In the genomic region with DNA sequence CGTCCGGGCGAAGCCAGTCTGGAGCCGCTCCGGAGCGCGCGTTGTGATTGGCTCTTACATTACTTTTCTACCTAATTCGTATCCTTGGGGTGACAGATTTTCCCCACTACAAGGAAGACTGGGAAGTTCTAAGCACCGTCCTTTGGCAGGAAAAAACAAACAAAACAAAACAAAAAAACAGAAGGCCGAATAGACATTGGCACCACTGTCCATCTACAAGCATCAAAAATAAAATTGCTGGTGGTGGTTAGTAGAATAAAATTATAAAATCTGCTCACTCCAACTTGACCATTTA, we compare ENCODE assay signal across 8 cellular contexts. TPM values are rescaled to one million over a fixed set of nuclear protein-coding genes. Genes with fewer than 3 reads are reported as not detected.
A peak's percentile ranks its signal among the peaks of the same experiment; 100 is the strongest.
DNase-seq lines count a peak whose midpoint lies in the region; ATAC-seq and TF ChIP-seq lines count a peak whose summit lies in the region.

No MANE protein-coding gene starts in this region.

- TF ChIP-seq CTCF in OCI-LY1 (IDR thresholded peaks at IDR 0.05; ENCODE audit: low read length): no peak
- no peak for TF ChIP-seq CTCF in endothelial cell (IDR thresholded peaks at IDR 0.05; ENCODE audit: unreplicated experiment)

- H3K27me3 Mint-ChIP-seq in endothelial cell (ENCODE audit: unreplicated experiment) (peaks cover 2% of the 10 kb centered on the region), naive B cell (no peaks in the 10 kb centered on the region)

- H3K4me1 Mint-ChIP-seq in endothelial cell (ENCODE audit: unreplicated experiment) (peaks cover 8% of the 10 kb centered on the region), naive B cell (peaks cover 13 to 39% (median 20%) of the 10 kb centered on the region in 3 donors)

- H2AFZ ChIP-seq in OCI-LY1 (ENCODE audit: low read length): peak overlapping the region; percentile 62

- H3F3A ChIP-seq in OCI-LY1 (ENCODE audit: insufficient read depth, low read length): no peaks in the 10 kb centered on the region

- peak overlapping the region; percentile 36 for H3K27ac ChIP-seq in OCI-LY1 (ENCODE audit: low read depth, low read length, poor library complexity, severe bottlenecking)

- peak overlapping the region; percentile 96 for H3K27ac Mint-ChIP-seq in endothelial cell (ENCODE audit: unreplicated experiment)
- H3K27ac Mint-ChIP-seq in naive B cell: peak overlapping the region; percentile 97 to 100 (median 98)

- no peaks in the 10 kb centered on the region; the same call in 1 of the 2 replicates for H3K79me2 ChIP-seq in OCI-LY1 (ENCODE audit: insufficient read depth, low read length)

- no peaks in the 10 kb centered on the region for H3K9me2 ChIP-seq in OCI-LY1 (ENCODE audit: low read depth, low read length)

- peak overlapping the region; percentile 76 for H3K4me2 ChIP-seq in OCI-LY1 (ENCODE audit: low read length)

- no peaks in the 10 kb centered on the region for H3K27me3 ChIP-seq in OCI-LY1 (ENCODE audit: insufficient read depth, low read length)

- peak overlapping the region; percentile 73 for H3K4me3 ChIP-seq in OCI-LY1 (ENCODE audit: low read depth, low read length, poor library complexity, severe bottlenecking)

- H3K36me3 ChIP-seq in OCI-LY1 (ENCODE audit: insufficient read depth, low read length): no peaks in the 10 kb centered on the region

- peaks cover 30% of the 10 kb centered on the region for H3K4me1 ChIP-seq in OCI-LY1 (ENCODE audit: insufficient read depth, low read length, severe bottlenecking)

- DNase-seq in SIG-M5 treated with dmso at 0.1 percent for 504 hours (lab: John Stamatoyannopoulos, UW; ENCODE audit: unreplicated experiment): peak; percentile 75
- DNase-seq in SIG-M5 (lab: John Stamatoyannopoulos, UW): no peak
- no peak for DNase-seq in endothelial cell (ENCODE audit: low spot score)
- DNase-seq in naive B cell: no peak
- DNase-seq in SW480 (ENCODE audit: low spot score): no peak
- no peak for DNase-seq in glomerular visceral epithelial cell (ENCODE audit: extremely low spot score)

- H3K9ac ChIP-seq in OCI-LY1 (ENCODE audit: low read length): peak overlapping the region; percentile 73

- H4K20me1 ChIP-seq in OCI-LY1 (ENCODE audit: insufficient read depth, low read length): no peaks in the 10 kb centered on the region

- H3K9me3 Mint-ChIP-seq in endothelial cell (ENCODE audit: unreplicated experiment) (no peaks in the 10 kb centered on the region), naive B cell (no peaks in the 10 kb centered on the region)

- H3K36me3 Mint-ChIP-seq in endothelial cell (ENCODE audit: low read depth, unreplicated experiment) (no peaks in the 10 kb centered on the region), naive B cell (peaks cover 0 to 9% of the 10 kb centered on the region in 2 donors)

- ATAC-seq in HG02623 (IDR thresholded peaks at IDR 0.05; ENCODE audit: unreplicated experiment): peak; percentile 28
- peak; percentile 29 to 33 for ATAC-seq in naive B cell (ENCODE audit: low read depth in 2 of 2)

- H3K9me3 ChIP-seq in OCI-LY1 (ENCODE audit: low read length): no peaks in the 10 kb centered on the region

- H3K4me3 Mint-ChIP-seq in endothelial cell (ENCODE audit: unreplicated experiment): peak overlapping the region; percentile 95
- peak overlapping the region; percentile 96 to 100 (median 99) for H3K4me3 Mint-ChIP-seq in naive B cell

RNA-seq across cellular contexts. Expression of a gene that starts 0.7 kb away (rescaled TPM):
- 24.7 TPM for total RNA-seq in endothelial cell (ENCODE audit: unreplicated experiment)
- polyA plus RNA-seq in naive B cell (ENCODE audit: low read depth in 6 of 6): 100 to 1,000 TPM; 122 to 192 (median 157) TPM
